ENCODE assay signal across 7 cellular contexts in genomic region chr6:134181251-134181650, GRCh38.
DNase-seq lines count a peak whose midpoint lies in the region; TF ChIP-seq lines count a peak whose summit lies in the region.
"Not testable (repeated sequence)": the region's sequence is repeated elsewhere in the genome, so short reads cannot be mapped to it uniquely, and the experiment has no call there.

No MANE protein-coding gene starts in this region.

- intact Hi-C loops in Caco-2 (cut with micrococcal nuclease; ENCODE audit: unreplicated experiment) = not testable (repeated sequence)
- intact Hi-C loops in dorsolateral prefrontal cortex (cut with DNase I) = loop anchor here (5.0 to 10.0 kb wide), 2 partner anchors 74 to 76 kb away; no protein-coding TSS in a partner anchor

- DNase-seq in Caco-2; dorsolateral prefrontal cortex; nephron progenitor cell; substantia nigra (lab: John Stamatoyannopoulos, UW): not testable (repeated sequence)
- DNase-seq in NCI-H82 (lab: John Stamatoyannopoulos, UW) (peak; percentile 24), WERI-Rb-1 (peak; percentile 61)

- H3K4me3 ChIP-seq in Caco-2 (ENCODE audit: low read depth, low read length); WERI-Rb-1 (ENCODE audit: low read depth, low read length); dorsolateral prefrontal cortex: not testable (repeated sequence)

- H3K9me3 ChIP-seq in Caco-2; WERI-Rb-1 (ENCODE audit: severe bottlenecking): not testable (repeated sequence)

- H3K36me3 ChIP-seq in Caco-2 (ENCODE audit: control insufficient read depth, insufficient read depth, low read length); WERI-Rb-1: not testable (repeated sequence)

- CTCF ChIA-PET in Caco-2 (lab: Charles Lee) = not testable (repeated sequence)

- H3K27me3 Mint-ChIP-seq in Caco-2 (ENCODE audit: insufficient read depth, unreplicated experiment); activated naive CD8-positive, alpha-beta T cell; nephron progenitor cell (ENCODE audit: low read depth, poor library complexity): not testable (repeated sequence)

- not testable (repeated sequence) for H3K27me3 ChIP-seq in Caco-2 (replicated peaks; ENCODE audit: control insufficient read depth, insufficient read depth, low read length); WERI-Rb-1 (ENCODE audit: insufficient read depth, low read depth, severe bottlenecking); dorsolateral prefrontal cortex

- peaks cover 39% of the 10 kb centered on the region for H3K4me1 ChIP-seq in Caco-2

- not testable (repeated sequence) for TF ChIP-seq CTCF in Caco-2 (IDR thresholded peaks at IDR 0.05; ENCODE audit: insufficient read depth in 1 of 2, low read depth in 1 of 2, low read length in 1 of 2, severe bottlenecking in 1 of 2, unreplicated experiment in 1 of 2); WERI-Rb-1 (IDR thresholded peaks at IDR 0.05; ENCODE audit: low read depth, low read length); dorsolateral prefrontal cortex (IDR thresholded peaks at IDR 0.05 in 54 of 56, conservative IDR thresholded peaks at IDR 0.05 in 2 of 56; ENCODE audit: low read depth in 1 of 56, partially characterized antibody in 56 of 56); nephron progenitor cell (IDR thresholded peaks at IDR 0.05)

- not testable (repeated sequence) for H3K36me3 Mint-ChIP-seq in Caco-2 (ENCODE audit: insufficient read depth, unreplicated experiment); activated naive CD8-positive, alpha-beta T cell; nephron progenitor cell (ENCODE audit: low read depth)

- not testable (repeated sequence) for BruUV-seq in Caco-2 (replicated peaks; lab: Mats Ljungman, UMichigan)

- not testable (repeated sequence) for H3K4me3 Mint-ChIP-seq in Caco-2 (ENCODE audit: unreplicated experiment); activated naive CD8-positive, alpha-beta T cell; nephron progenitor cell

- H3K4me1 Mint-ChIP-seq in Caco-2 (ENCODE audit: low read depth, unreplicated experiment) (peaks cover 27% of the 10 kb centered on the region), nephron progenitor cell (peaks cover 20% of the 10 kb centered on the region)
- H3K4me1 Mint-ChIP-seq in activated naive CD8-positive, alpha-beta T cell (ENCODE audit: low read depth) = peaks cover 41% of the 10 kb centered on the region

- POLR2A ChIA-PET in Caco-2 (lab: Charles Lee) = not testable (repeated sequence)

- H3K27ac Mint-ChIP-seq in Caco-2 (ENCODE audit: unreplicated experiment) = peak overlapping the region; percentile 34
- peak overlapping the region; percentile 34 for H3K27ac Mint-ChIP-seq in activated naive CD8-positive, alpha-beta T cell
- H3K27ac Mint-ChIP-seq in nephron progenitor cell = peak overlapping the region; percentile 21

- not testable (repeated sequence) for H3K9me3 Mint-ChIP-seq in Caco-2 (ENCODE audit: unreplicated experiment); activated naive CD8-positive, alpha-beta T cell (ENCODE audit: low read depth); nephron progenitor cell

- not testable (repeated sequence) for H3K27ac ChIP-seq in WERI-Rb-1
- H3K27ac ChIP-seq in dorsolateral prefrontal cortex (peak overlapping the region in 53 of 59 donors; percentile 1 to 100 (median 67)), substantia nigra (ENCODE audit: low read depth, low read length, poor library complexity, severe bottlenecking) (peak overlapping the region; percentile 14)
